8 cellular contexts compared by ENCODE assay signal in genomic region chr11:66744485-66745355, GRCh38. TPM values are rescaled to one million over a fixed set of nuclear protein-coding genes. Genes with fewer than 3 reads are reported as not detected.
A peak's percentile ranks its signal among the peaks of the same experiment; 100 is the strongest.
DNase-seq lines count a peak whose midpoint lies in the region; FAIRE-seq and TF ChIP-seq lines count a peak whose summit lies in the region.

No MANE protein-coding gene starts in this region.

- peak overlapping the region; percentile 75 to 99 (median 86) for H3K27ac Mint-ChIP-seq in CD8-positive, alpha-beta memory T cell
- H3K27ac Mint-ChIP-seq in endodermal cell (peak overlapping the region; percentile 64), mesothelial cell of epicardium (peak overlapping the region; percentile 92)

- peak overlapping the region; percentile 70 for H3K9ac ChIP-seq in endodermal cell (ENCODE audit: extremely low read depth, low read length, poor library complexity, severe bottlenecking)

- no peaks in the 10 kb centered on the region for H3K36me3 ChIP-seq in CD8-positive, alpha-beta memory T cell (ENCODE audit: insufficient read depth, low read length)
- peaks cover 4% of the 10 kb centered on the region for H3K36me3 ChIP-seq in endodermal cell (ENCODE audit: control insufficient read depth, insufficient read depth, low read length)

- peak overlapping the region; percentile 70 for H3K27ac ChIP-seq in CD8-positive, alpha-beta memory T cell (ENCODE audit: low read depth, low read length)
- no peak overlapping the region for H3K27ac ChIP-seq in endodermal cell (ENCODE audit: low read depth, low read length)

- H3K4me3 ChIP-seq in CD8-positive, alpha-beta memory T cell (ENCODE audit: low read length) = peak overlapping the region; percentile 78
- H3K4me3 ChIP-seq in endodermal cell (ENCODE audit: low read length) = peak overlapping the region; percentile 87

- peak; percentile 85 to 93 (median 90) for DNase-seq in CD8-positive, alpha-beta memory T cell
- peak; percentile 99 for DNase-seq in GM20000 (ENCODE audit: low spot score)
- DNase-seq in HTR-8/SVneo (ENCODE audit: insufficient read length, low spot score) = peak; percentile 92
- DNase-seq in NOMO-1 treated with DMSO at 0.1 percent for 48 hours (lab: John Stamatoyannopoulos, UW; ENCODE audit: unreplicated experiment) = peak; percentile 65
- DNase-seq in activated CD8-positive, alpha-beta memory T cell treated with anti-CD3 and anti-CD28 coated beads, Interleukin-2, amount 50 U/mL, for 24 hours (ENCODE audit: extremely low read depth) = peak; percentile 58
- peak; percentile 91 for DNase-seq in endodermal cell
- peak; percentile 84 to 94 for DNase-seq in mesothelial cell of epicardium (ENCODE audit: low spot score in 2 of 2, unreplicated experiment in 2 of 2)
- DNase-seq in stimulated activated CD8-positive, alpha-beta memory T cell treated with anti-CD3 and anti-CD28 coated beads, Interleukin-15, amount 100 ng/mL, for 48 hours (ENCODE audit: low read depth in 2 of 2) = peak; percentile 80 to 84

- peaks cover 0 to 4% (median 0%) of the 10 kb centered on the region in 3 donors for H3K36me3 Mint-ChIP-seq in CD8-positive, alpha-beta memory T cell
- no peaks in the 10 kb centered on the region for H3K36me3 Mint-ChIP-seq in endodermal cell (ENCODE audit: low read depth)
- H3K36me3 Mint-ChIP-seq in mesothelial cell of epicardium = no peaks in the 10 kb centered on the region

- FAIRE-seq in HTR-8/SVneo (lab: Jason Lieb, UNC) = no peak

- WGBS in endodermal cell (ENCODE audit: insufficient coverage in 1 of 2, insufficient read length in 1 of 2), 2 experiments = 0% methylated on average over 8 to 92 of the region's 95 CpGs

- no peaks in the 10 kb centered on the region for H3K9me3 ChIP-seq in CD8-positive, alpha-beta memory T cell (ENCODE audit: low read length)
- H3K9me3 ChIP-seq in endodermal cell (ENCODE audit: control insufficient read depth, low read length) = no peaks in the 10 kb centered on the region

- H3K4me1 Mint-ChIP-seq in CD8-positive, alpha-beta memory T cell = peaks cover 0 to 17% (median 3%) of the 10 kb centered on the region in 3 donors
- H3K4me1 Mint-ChIP-seq in endodermal cell = no peaks in the 10 kb centered on the region
- H3K4me1 Mint-ChIP-seq in mesothelial cell of epicardium = peaks cover 10% of the 10 kb centered on the region

- peaks cover 0 to 6% of the 10 kb centered on the region in 2 donors for H3K27me3 Mint-ChIP-seq in CD8-positive, alpha-beta memory T cell
- peaks cover 8% of the 10 kb centered on the region for H3K27me3 Mint-ChIP-seq in endodermal cell (ENCODE audit: insufficient read depth)
- H3K27me3 Mint-ChIP-seq in mesothelial cell of epicardium (ENCODE audit: low read depth) = no peaks in the 10 kb centered on the region

- POLR2A ChIA-PET in CD8-positive, alpha-beta memory T cell (lab: Charles Lee) = no interaction called here

- CTCF ChIA-PET in CD8-positive, alpha-beta memory T cell (lab: Charles Lee) = no interaction called here

- peak overlapping the region; percentile 91 to 98 (median 93) for H3K4me3 Mint-ChIP-seq in CD8-positive, alpha-beta memory T cell
- H3K4me3 Mint-ChIP-seq in endodermal cell = peak overlapping the region; percentile 87
- peak overlapping the region; percentile 97 for H3K4me3 Mint-ChIP-seq in mesothelial cell of epicardium

- H3K27me3 ChIP-seq in CD8-positive, alpha-beta memory T cell (ENCODE audit: insufficient read depth, low read length, poor library complexity, severe bottlenecking) = no peaks in the 10 kb centered on the region
- no peaks in the 10 kb centered on the region for H3K27me3 ChIP-seq in endodermal cell (ENCODE audit: control insufficient read depth, insufficient read depth, low read length, poor library complexity, severe bottlenecking)

- H3K9me3 Mint-ChIP-seq in CD8-positive, alpha-beta memory T cell = no peaks in the 10 kb centered on the region
- H3K9me3 Mint-ChIP-seq in endodermal cell = no peaks in the 10 kb centered on the region
- H3K9me3 Mint-ChIP-seq in mesothelial cell of epicardium = no peaks in the 10 kb centered on the region

- no peaks in the 10 kb centered on the region for H3K4me1 ChIP-seq in CD8-positive, alpha-beta memory T cell (ENCODE audit: insufficient read depth, low read length)
- H3K4me1 ChIP-seq in endodermal cell (ENCODE audit: control insufficient read depth, insufficient read depth, low read length) = no peaks in the 10 kb centered on the region

- TF ChIP-seq CTCF in GM20000 (IDR thresholded peaks at IDR 0.05; ENCODE audit: extremely low read depth, missing control alignments) (no peak), endodermal cell (conservative IDR thresholded peaks at IDR 0.05) (no peak), mesothelial cell of epicardium (IDR thresholded peaks at IDR 0.05; ENCODE audit: unreplicated experiment) (no peak)

RNA-seq across cellular contexts. Expression of gene SPTBN2, which starts 15.7 kb away (rescaled TPM):
- total RNA-seq in CD8-positive, alpha-beta memory T cell = under 1 TPM; 0.81 to 0.84 TPM
- polyA plus RNA-seq in CD8-positive, alpha-beta memory T cell = not detected
- total RNA-seq in endodermal cell (10 to 100 TPM; 36.0 to 46.0 TPM), mesothelial cell of epicardium (62.0 to 63.4 TPM (median 62.4 TPM) in 3 replicates)
- polyA plus RNA-seq in endodermal cell (2013, experiment 1 of 2) = 39.9 TPM
- 31.3 TPM for polyA plus RNA-seq in endodermal cell (2013, experiment 2 of 2)

Comparison
In these comparisons a context has a peak if more than half of its experiments do, and no peak if none do; other contexts are left out.
1. RNA of gene SPTBN2, which starts 15.7 kb away (total RNA-seq): 62.0 to 63.4 TPM in mesothelial cell of epicardium and 36.0 to 46.0 TPM in endodermal cell; 0.81 to 0.84 TPM in CD8-positive, alpha-beta memory T cell; every median in the first group is over 10 times any median in the second.
2. Peak in every context shown above with its lines, with median percentiles within 50 percentile points of each other: DNase-seq, H3K27ac Mint-ChIP-seq and H3K4me3 Mint-ChIP-seq.